Comparison of ENCODE assay signal across 8 cellular contexts in the genomic region with DNA sequence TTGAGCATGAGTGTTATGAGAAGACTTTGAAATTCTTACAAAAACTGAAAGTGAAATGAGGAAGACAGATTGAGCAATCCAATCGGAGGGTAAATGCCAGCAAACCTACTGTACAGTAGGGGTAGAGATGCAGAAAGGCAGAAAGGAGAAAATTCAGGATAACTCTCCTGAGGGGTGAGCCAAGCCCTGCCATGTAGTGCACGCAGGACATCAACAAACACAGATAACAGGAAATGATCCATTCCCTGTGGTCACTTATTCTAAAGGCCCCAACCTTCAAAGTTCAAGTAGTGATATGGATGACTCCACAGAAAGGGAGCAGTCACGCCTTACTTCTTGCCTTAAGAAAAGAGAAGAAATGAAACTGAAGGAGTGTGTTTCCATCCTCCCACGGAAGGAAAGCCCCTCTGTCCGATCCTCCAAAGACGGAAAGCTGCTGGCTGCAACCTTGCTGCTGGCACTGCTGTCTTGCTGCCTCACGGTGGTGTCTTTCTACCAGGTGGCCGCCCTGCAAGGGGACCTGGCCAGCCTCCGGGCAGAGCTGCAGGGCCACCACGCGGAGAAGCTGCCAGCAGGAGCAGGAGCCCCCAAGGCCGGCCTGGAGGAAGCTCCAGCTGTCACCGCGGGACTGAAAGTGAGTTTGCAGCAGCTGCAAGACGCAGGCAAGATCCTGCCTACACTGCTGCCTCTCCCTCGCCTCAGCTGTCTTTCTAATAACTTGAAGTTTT. TPM values are rescaled to one million over a fixed set of nuclear protein-coding genes. Genes with fewer than 3 reads are reported as not detected.
DNase-seq lines count a peak whose midpoint lies in the region; ATAC-seq and TF ChIP-seq lines count a peak whose summit lies in the region.

A gene with protein sequence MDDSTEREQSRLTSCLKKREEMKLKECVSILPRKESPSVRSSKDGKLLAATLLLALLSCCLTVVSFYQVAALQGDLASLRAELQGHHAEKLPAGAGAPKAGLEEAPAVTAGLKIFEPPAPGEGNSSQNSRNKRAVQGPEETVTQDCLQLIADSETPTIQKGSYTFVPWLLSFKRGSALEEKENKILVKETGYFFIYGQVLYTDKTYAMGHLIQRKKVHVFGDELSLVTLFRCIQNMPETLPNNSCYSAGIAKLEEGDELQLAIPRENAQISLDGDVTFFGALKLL (plus strand): TSS at position 118 of the 728 bp plus-strand sequence. CDS start 178 bp downstream, at position 296.

- no peaks in the 10 kb centered on the region for H4K20me1 ChIP-seq in SU-DHL-6 (ENCODE audit: low read depth, low read length)
- no peaks in the 10 kb centered on the region for H4K20me1 ChIP-seq in PC-3 (ENCODE audit: low read length)

- H3K27ac ChIP-seq in SU-DHL-6 (ENCODE audit: low read depth, low read length) (no peak within 1 kb of the TSS), iPS-20b (ENCODE audit: low read length) (no peak within 1 kb of the TSS), spleen (peak within 1 kb of the TSS; percentile 60 to 96 (median 88)), PC-3 (ENCODE audit: low read length) (no peak within 1 kb of the TSS)

- H2AFZ ChIP-seq in SU-DHL-6 (ENCODE audit: low read depth, low read length, severe bottlenecking), result no peak within 1 kb of the TSS
- H2AFZ ChIP-seq in PC-3 (ENCODE audit: low read length), result no peak within 1 kb of the TSS

- no peaks in the 10 kb centered on the region for H3F3A ChIP-seq in SU-DHL-6 (ENCODE audit: insufficient read depth)
- no peaks in the 10 kb centered on the region for H3F3A ChIP-seq in PC-3 (ENCODE audit: low read length, unreplicated experiment)

- H3K9me2 ChIP-seq in SU-DHL-6 (replicated peaks; ENCODE audit: insufficient read depth, low read length), result no peaks in the 10 kb centered on the region
- no peaks in the 10 kb centered on the region for H3K9me2 ChIP-seq in PC-3 (replicated peaks; ENCODE audit: low read length)

- TF ChIP-seq CTCF in SU-DHL-6 (IDR thresholded peaks at IDR 0.05; ENCODE audit: insufficient read depth, low read length, poor library complexity, severe bottlenecking), result no peak
- TF ChIP-seq CTCF in spleen (IDR thresholded peaks at IDR 0.05 in 8 of 11, conservative IDR thresholded peaks at IDR 0.05 in 3 of 11), result peak in 3 of 11 experiments; percentile 3 to 16 (median 13)
- no peak for TF ChIP-seq CTCF in PC-3 (conservative IDR thresholded peaks at IDR 0.05; ENCODE audit: low read depth, low read length)

- intact Hi-C loops in spleen (cut with DNase I; ENCODE audit: low total_unique reads) (no loop called here), PC-3 (cut with micrococcal nuclease) (no loop called here)

- TF ChIP-seq POLR2A in spleen (IDR thresholded peaks at IDR 0.05), result no peak

- DNase-seq in AML-193 (lab: John Stamatoyannopoulos, UW) (peak; percentile 89 to 93), amniotic epithelial cell (ENCODE audit: low read depth) (peak; percentile 69), spleen (peak; percentile 93), PC-3 (no peak)

- H3K27me3 ChIP-seq in SU-DHL-6 (ENCODE audit: low read length), result no peaks in the 10 kb centered on the region
- no peaks in the 10 kb centered on the region for H3K27me3 ChIP-seq in iPS-20b (ENCODE audit: insufficient read depth, low read length)
- H3K27me3 ChIP-seq in spleen (replicated peaks in 1 of 7), result no peaks in the 10 kb centered on the region
- peaks cover 5% of the 10 kb centered on the region; the same call in 1 of the 2 replicates for H3K27me3 ChIP-seq in PC-3 (ENCODE audit: low read length)

- WGBS in spleen, 5 donors, result 0 to 3% (median 1%) methylated on average over 12 to 16 of the region's 16 CpGs

- H3K79me2 ChIP-seq in SU-DHL-6 (ENCODE audit: insufficient read depth, low read length) (no peaks in the 10 kb centered on the region), PC-3 (ENCODE audit: low read length) (no peaks in the 10 kb centered on the region)

- H3K9me3 ChIP-seq in SU-DHL-6 (ENCODE audit: insufficient read depth, low read length) (no peaks in the 10 kb centered on the region), iPS-20b (ENCODE audit: insufficient read depth, low read depth, low read length) (no peaks in the 10 kb centered on the region), spleen (no peaks in the 10 kb centered on the region), PC-3 (ENCODE audit: low read length) (no peaks in the 10 kb centered on the region)

- H3K4me1 ChIP-seq in iPS-20b (ENCODE audit: insufficient read depth, low read length) (no peaks in the 10 kb centered on the region), spleen (peaks cover 11 to 91% (median 48%) of the 10 kb centered on the region in 6 donors), PC-3 (ENCODE audit: insufficient read depth, low read length) (no peaks in the 10 kb centered on the region; the same call in 1 of the 2 replicates)

- CTCF ChIA-PET in PC-3 (lab: Charles Lee), result no interaction called here

- ATAC-seq in GM19043 (IDR thresholded peaks at IDR 0.05; ENCODE audit: low read depth, unreplicated experiment) (peak; percentile 52), HG03196 (IDR thresholded peaks at IDR 0.05; ENCODE audit: unreplicated experiment) (peak; percentile 68), PC-3 (no peak)

- BruUV-seq in PC-3 (replicated peaks; lab: Mats Ljungman, UMichigan), result no TSS peak

- H3K4me2 ChIP-seq in SU-DHL-6 (ENCODE audit: low read depth, low read length, poor library complexity, severe bottlenecking) (peak within 1 kb of the TSS; percentile 26), PC-3 (ENCODE audit: low read length) (no peak within 1 kb of the TSS)

- POLR2A ChIA-PET in PC-3 (lab: Charles Lee; ENCODE audit: unreplicated experiment), result no interaction called here

- no peak within 1 kb of the TSS for H3K9ac ChIP-seq in SU-DHL-6 (ENCODE audit: low read length)
- 0 out of 2 replicates have a peak within 1 kb of the TSS, but pooled peaks have one; percentile 13 for H3K9ac ChIP-seq in iPS-20b (ENCODE audit: low read depth, low read length)
- no peak within 1 kb of the TSS for H3K9ac ChIP-seq in PC-3 (ENCODE audit: low read length)

- H3K4me3 ChIP-seq in SU-DHL-6 (ENCODE audit: insufficient read depth, low read length, poor library complexity, severe bottlenecking), result peak within 1 kb of the TSS; percentile 13
- no peak within 1 kb of the TSS for H3K4me3 ChIP-seq in iPS-20b (ENCODE audit: low read length)
- peak within 1 kb of the TSS; percentile 24 to 68 (median 51) for H3K4me3 ChIP-seq in spleen
- H3K4me3 ChIP-seq in PC-3 (ENCODE audit: low read length), result no peak within 1 kb of the TSS

- H3K36me3 ChIP-seq in SU-DHL-6 (ENCODE audit: low read length), result no peaks in the 10 kb centered on the region
- no peaks in the 10 kb centered on the region for H3K36me3 ChIP-seq in iPS-20b (ENCODE audit: insufficient read depth, low read depth, low read length)
- no peaks in the 10 kb centered on the region for H3K36me3 ChIP-seq in spleen
- no peaks in the 10 kb centered on the region for H3K36me3 ChIP-seq in PC-3 (ENCODE audit: low read depth, low read length)

RNA-seq across cellular contexts. Expression of the gene that starts here (rescaled TPM):
- total RNA-seq in spleen (10 to 100 TPM; 22.8 to 82.1 (median 40.2) TPM), PC-3 (2014; rRNA removed) (2.6 TPM in 1 of 2 replicates, not detected in the other)
- polyA plus RNA-seq in spleen, result 10 to 100 TPM in 1 of 3 donors, 1 to 10 TPM in 2; 7.7 to 15.2 (median 7.9) TPM

Comparison
In these comparisons a context has a peak if more than half of its experiments do, and no peak if none do; other contexts are left out.
1. H3K27ac ChIP-seq: peak in spleen (8 of 8); none in SU-DHL-6 (single experiment), iPS-20b (single experiment) and PC-3 (single experiment).
2. H3K4me3 ChIP-seq: peak in SU-DHL-6 (single experiment) and spleen (8 of 8); none in iPS-20b (single experiment) and PC-3 (single experiment).